20 cellular contexts compared by ENCODE assay signal in the genomic region with DNA sequence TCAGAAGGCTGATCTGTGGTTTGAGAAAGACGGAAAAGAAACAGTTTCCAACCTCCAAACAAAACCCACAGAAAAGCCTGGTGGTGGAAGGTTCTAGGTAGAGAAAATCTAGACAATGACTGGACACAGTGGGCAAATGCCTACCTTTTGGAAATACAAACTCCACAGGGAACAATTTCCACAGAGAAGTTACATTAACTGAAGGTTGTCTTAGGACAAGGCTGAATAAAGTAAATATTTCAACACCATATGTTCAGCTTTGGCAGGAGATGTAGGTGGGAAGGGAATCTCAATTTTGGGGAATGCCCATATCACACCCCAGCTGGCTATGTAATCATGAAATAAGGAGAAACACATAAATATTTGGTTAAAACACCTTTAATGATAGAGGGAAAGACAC. TPM values are rescaled to one million over a fixed set of nuclear protein-coding genes. Genes with fewer than 3 reads are reported as not detected.
A peak's percentile ranks its signal among the peaks of the same experiment; 100 is the strongest.
DNase-seq lines count a peak whose midpoint lies in the region; ATAC-seq, FAIRE-seq and TF ChIP-seq lines count a peak whose summit lies in the region.
"Had no signal": no experiment of that assay in that cellular context is flagged by ENCODE, and none has a peak within 500 bp of the region (broad histone marks: within the 10 kb centered on the region; RNA-seq: fewer than 3 reads in every experiment).

No MANE protein-coding gene starts in this region.

- H3K9me3 Mint-ChIP-seq in stimulated activated naive CD8-positive, alpha-beta T cell treated with anti-CD3 and anti-CD28 coated beads, Interleukin-15, amount 100 ng/mL, for 72 hours: no peaks in the 10 kb centered on the region
- H3K9me3 Mint-ChIP-seq in WTC11: no peaks in the 10 kb centered on the region

- no peaks in the 10 kb centered on the region for H4K20me1 ChIP-seq in HepG2 (ENCODE audit: insufficient read depth, low read length)

- no peak overlapping the region for H3K4me3 ChIP-seq in HepG2 (replicated peaks in 1 of 3; ENCODE audit: insufficient read depth in 1 of 3, low read depth in 2 of 3, low read length in 3 of 3)
- H3K4me3 ChIP-seq: Peyer's patch had no signal

- TF ChIP-seq EP300 in HepG2 (IDR thresholded peaks at IDR 0.05; ENCODE audit: low read depth in 2 of 2, low read length in 2 of 2) (no peak), HepG2 (CRISPR knock-in tag; IDR thresholded peaks at IDR 0.05; ENCODE audit: borderline replicate concordance) (no peak)

- intact Hi-C loops in HepG2 (cut with micrococcal nuclease; ENCODE audit: unreplicated experiment): no loop called here

- no peak overlapping the region for H3K4me2 ChIP-seq in HepG2 (ENCODE audit: low read depth, low read length)

- H2AFZ ChIP-seq in HepG2 (ENCODE audit: low read length): no peak overlapping the region

- no peak for FAIRE-seq in HepG2 (lab: Jason Lieb, UNC)
- FAIRE-seq: A204.1, GM12891, H54 had no signal

- H3K4me1 Mint-ChIP-seq in stimulated activated naive CD8-positive, alpha-beta T cell treated with anti-CD3 and anti-CD28 coated beads, Interleukin-15, amount 100 ng/mL, for 72 hours: peaks cover 25% of the 10 kb centered on the region
- H3K4me1 Mint-ChIP-seq in WTC11: peaks cover 60% of the 10 kb centered on the region

- H3K36me3 ChIP-seq in HepG2 (replicated peaks in 1 of 2; ENCODE audit: control insufficient read depth in 1 of 2, insufficient read depth in 2 of 2, low read length in 2 of 2): no peaks in the 10 kb centered on the region
- H3K36me3 ChIP-seq: BE2C, Peyer's patch had no signal

- CTCF ChIA-PET in WTC11 (lab: Charles Lee): interaction anchor here (1.6 kb wide), 1 partner anchor 37 kb away, joined by 4 read pairs; no protein-coding TSS in a partner anchor
- CTCF ChIA-PET in HepG2 (lab: Yijun Ruan, JAX; ENCODE audit: low intra/inter-chr PET ratio, low total read pairs): no interaction called here

- no peaks in the 10 kb centered on the region for H3K27me3 Mint-ChIP-seq in stimulated activated naive CD8-positive, alpha-beta T cell treated with anti-CD3 and anti-CD28 coated beads, Interleukin-15, amount 100 ng/mL, for 72 hours
- H3K27me3 Mint-ChIP-seq in WTC11 (ENCODE audit: low read depth): no peaks in the 10 kb centered on the region

- no peaks in the 10 kb centered on the region for H3K9me3 ChIP-seq in HepG2 (ENCODE audit: low read length)
- H3K9me3 ChIP-seq: BE2C, Peyer's patch had no signal

- H3K79me2 ChIP-seq in HepG2 (ENCODE audit: insufficient read depth, low read length): no peaks in the 10 kb centered on the region

- POLR2A ChIA-PET in WTC11 (lab: Charles Lee): no interaction called here
- POLR2A ChIA-PET in HepG2 (lab: Yijun Ruan, JAX): interaction anchor here (10.8 kb wide), 1 partner anchor 8 kb away, joined by 173 read pairs; a partner anchor contains a TSS

- TF ChIP-seq CTCF in WTC11 (IDR thresholded peaks at IDR 0.05) (no peak), HepG2 (CRISPR knock-in tag; IDR thresholded peaks at IDR 0.05) (no peak), GM10266 (IDR thresholded peaks at IDR 0.05; ENCODE audit: control insufficient read depth, insufficient read depth, low read depth, missing control alignments) (no peak)

- H3K36me3 Mint-ChIP-seq in WTC11: peaks cover 51% of the 10 kb centered on the region

- H3K27ac Mint-ChIP-seq in stimulated activated naive CD8-positive, alpha-beta T cell treated with anti-CD3 and anti-CD28 coated beads, Interleukin-15, amount 100 ng/mL, for 72 hours: no peak overlapping the region
- peak overlapping the region; percentile 91 for H3K27ac Mint-ChIP-seq in WTC11

- H3K4me3 Mint-ChIP-seq in stimulated activated naive CD8-positive, alpha-beta T cell treated with anti-CD3 and anti-CD28 coated beads, Interleukin-15, amount 100 ng/mL, for 72 hours: no peak overlapping the region
- H3K4me3 Mint-ChIP-seq in WTC11: peak overlapping the region; percentile 97

- no peak for DNase-seq in stimulated activated naive CD8-positive, alpha-beta T cell treated with anti-CD3 and anti-CD28 coated beads, Interleukin-15, amount 100 ng/mL, for 72 hours
- no peak for DNase-seq in stimulated activated naive CD8-positive, alpha-beta T cell treated with anti-CD3 and anti-CD28 coated beads, Interleukin-15, Interleukin-2, amounts not matched to agents 100 U/mL and 50 U/mL, for 24 hours
- DNase-seq in WTC11 (ENCODE audit: low spot score) (no peak), HepG2 (ENCODE audit: low spot score) (no peak), GM10266 (ENCODE audit: extremely low spot score) (no peak), erythroblast (lab: John Stamatoyannopoulos, UW) (no peak)
- DNase-seq in activated CD8-positive, alpha-beta memory T cell treated with anti-CD3 and anti-CD28 coated beads, Interleukin-2, amount 50 U/mL, for 48 hours: no peak
- DNase-seq: BE2C, DND-41, MM.1S, NCI-H1092, NCI-H1436, NCI-H2029 treated with DMSO at 0.1 percent for 48 hours, NCI-H524 treated with DMSO at 0.1 percent for 48 hours, Peyer's patch had no signal

- TF ChIP-seq POLR2A in HepG2 (IDR thresholded peaks at IDR 0.05; ENCODE audit: insufficient read depth in 1 of 2, low read depth in 2 of 2, low read length in 2 of 2) (no peak), erythroblast (IDR thresholded peaks at IDR 0.05; ENCODE audit: low read length) (no peak)

- no peak overlapping the region for H3K9ac ChIP-seq in HepG2 (ENCODE audit: insufficient read depth, low read depth, low read length)

- no peaks in the 10 kb centered on the region for H3K27me3 ChIP-seq in HepG2 (ENCODE audit: control insufficient read depth in 1 of 2, insufficient read depth in 2 of 2, low read length in 2 of 2)
- H3K27me3 ChIP-seq: BE2C, Peyer's patch had no signal

- no peak for TF ChIP-seq RAD21 in HepG2 (CRISPR knock-in tag; IDR thresholded peaks at IDR 0.05)

- peak; percentile 37 for ATAC-seq in stimulated activated naive CD8-positive, alpha-beta T cell treated with anti-CD3 and anti-CD28 coated beads, Interleukin-15, amount 100 ng/mL, for 72 hours
- no peak for ATAC-seq in stimulated activated naive CD8-positive, alpha-beta T cell treated with anti-CD3 and anti-CD28 coated beads, Interleukin-15, Interleukin-2, amounts not matched to agents 100 U/mL and 50 U/mL, for 24 hours
- ATAC-seq in WTC11 (no peak), HepG2 (no peak), GM21717 (IDR thresholded peaks at IDR 0.05; ENCODE audit: unreplicated experiment) (no peak)

- in situ Hi-C loops in HepG2 (cut with HindIII; ENCODE audit: extremely low pct_ligation_motif_present, low pct_unique_long_range_greater_than_20kb): no loop called here

- H3K27ac ChIP-seq in HepG2 (ENCODE audit: extremely low read length, insufficient read depth, low read length): peak overlapping the region; percentile 3
- H3K27ac ChIP-seq: Peyer's patch had no signal

- no TSS peak for BruUV-seq in HepG2 (replicated peaks; lab: Mats Ljungman, UMichigan)

- 58% methylated on average over 1 of the region's 1 CpG for WGBS in HepG2 (ENCODE audit: low lambda C conversion rate)

- peaks cover 17% of the 10 kb centered on the region for H3K4me1 ChIP-seq in HepG2 (ENCODE audit: insufficient read depth, low read length)
- H3K4me1 ChIP-seq: BE2C, Peyer's patch had no signal

RNA-seq across cellular contexts. Expression of a gene that starts 5.4 kb away (rescaled TPM):
- 239 to 307 TPM (median 288 TPM) in 3 replicates for total RNA-seq in WTC11 (2021)
- total RNA-seq in HepG2 (2016; rRNA removed; fragmentation: Illumina TruSeq; extraction: Trizol): 4.9 and 7.6 TPM in 2 replicates
- 1.0 and 1.1 TPM in 2 replicates for total RNA-seq in HepG2 (2016; cell fraction: cytosol; rRNA removed; fragmentation: Illumina TruSeq; extraction: Trizol; ENCODE audit: low read depth)
- total RNA-seq in HepG2 (2016; cell fraction: insoluble cytoplasmic fraction; rRNA removed; fragmentation: Illumina TruSeq; extraction: Trizol): 4.5 and 6.5 TPM in 2 replicates
- total RNA-seq in HepG2 (2016; cell fraction: membrane; rRNA removed; fragmentation: Illumina TruSeq; extraction: Trizol): 3.2 and 4.1 TPM in 2 replicates
- 3.2 and 4.3 TPM in 2 replicates for total RNA-seq in HepG2 (2016; cell fraction: nucleus; rRNA removed; fragmentation: Illumina TruSeq; extraction: Trizol)
- 5.8 and 7.0 TPM in 2 replicates for polyA plus RNA-seq in HepG2 (2011; rRNA removed)
- 4.8 and 5.4 TPM in 2 replicates for polyA plus RNA-seq in HepG2 (2011; cell fraction: cytosol; rRNA removed)
- polyA plus RNA-seq in HepG2 (2011; cell fraction: nucleus; rRNA removed): 6.6 and 7.3 TPM in 2 replicates
- 8.7 and 11.0 TPM in 2 replicates for polyA plus RNA-seq in HepG2 (2012)
- 0.61 and 0.67 TPM in 2 replicates for polyA plus RNA-seq in HepG2 (2016; cell fraction: cytosol; fragmentation: Illumina TruSeq; extraction: Trizol; ENCODE audit: low read depth)
- 7.2 and 8.1 TPM in 2 replicates for polyA plus RNA-seq in HepG2 (2016; cell fraction: insoluble cytoplasmic fraction; fragmentation: Illumina TruSeq; extraction: Trizol; ENCODE audit: low read depth)
- polyA plus RNA-seq in HepG2 (2016; cell fraction: membrane; fragmentation: Illumina TruSeq; extraction: Trizol; ENCODE audit: low read depth): 1.6 and 2.1 TPM in 2 replicates
- 7.0 and 7.2 TPM in 2 replicates for polyA plus RNA-seq in HepG2 (2016; cell fraction: nucleus; fragmentation: Illumina TruSeq; extraction: Trizol; ENCODE audit: insufficient read depth, low read depth)
- polyA minus RNA-seq in HepG2 (2011; rRNA and poly(A)+ RNA removed; ENCODE audit: low replicate concordance): 0.09 and 14.3 TPM in 2 replicates
- 8.9 and 9.7 TPM in 2 replicates for polyA minus RNA-seq in HepG2 (2011; cell fraction: cytosol; rRNA and poly(A)+ RNA removed)
- 4.1 and 5.1 TPM in 2 replicates for polyA minus RNA-seq in HepG2 (2011; cell fraction: nucleus; rRNA and poly(A)+ RNA removed)

RNA-seq across cellular contexts. Expression of a gene that starts 9.6 kb away (rescaled TPM):
- total RNA-seq in WTC11 (2021) (87.2 to 93.2 TPM (median 89.5 TPM) in 3 replicates), HepG2 (2016; rRNA removed; fragmentation: Illumina TruSeq; extraction: Trizol) (114 and 123 TPM in 2 replicates)
- 109 and 111 TPM in 2 replicates for total RNA-seq in HepG2 (2016; cell fraction: cytosol; rRNA removed; fragmentation: Illumina TruSeq; extraction: Trizol; ENCODE audit: low read depth)
- total RNA-seq in HepG2 (2016; cell fraction: insoluble cytoplasmic fraction; rRNA removed; fragmentation: Illumina TruSeq; extraction: Trizol): 119 and 121 TPM in 2 replicates
- total RNA-seq in HepG2 (2016; cell fraction: membrane; rRNA removed; fragmentation: Illumina TruSeq; extraction: Trizol): 45.3 and 46.0 TPM in 2 replicates
- total RNA-seq in HepG2 (2016; cell fraction: nucleus; rRNA removed; fragmentation: Illumina TruSeq; extraction: Trizol): 120 and 143 TPM in 2 replicates
- polyA plus RNA-seq in HepG2 (2011; rRNA removed): 122 and 130 TPM in 2 replicates
- polyA plus RNA-seq in HepG2 (2011; cell fraction: cytosol; rRNA removed): 70.9 and 77.1 TPM in 2 replicates
- 511 and 514 TPM in 2 replicates for polyA plus RNA-seq in HepG2 (2011; cell fraction: nucleus; rRNA removed)
- polyA plus RNA-seq in HepG2 (2012): 67.0 and 70.4 TPM in 2 replicates
- 5.2 and 6.3 TPM in 2 replicates for polyA plus RNA-seq in HepG2 (2016; cell fraction: cytosol; fragmentation: Illumina TruSeq; extraction: Trizol; ENCODE audit: low read depth)
- 81.5 and 81.9 TPM in 2 replicates for polyA plus RNA-seq in HepG2 (2016; cell fraction: insoluble cytoplasmic fraction; fragmentation: Illumina TruSeq; extraction: Trizol; ENCODE audit: low read depth)
- 7.3 and 9.4 TPM in 2 replicates for polyA plus RNA-seq in HepG2 (2016; cell fraction: membrane; fragmentation: Illumina TruSeq; extraction: Trizol; ENCODE audit: low read depth)
- 219 and 229 TPM in 2 replicates for polyA plus RNA-seq in HepG2 (2016; cell fraction: nucleus; fragmentation: Illumina TruSeq; extraction: Trizol; ENCODE audit: insufficient read depth, low read depth)
- polyA minus RNA-seq in HepG2 (2011; rRNA and poly(A)+ RNA removed; ENCODE audit: low replicate concordance): 140 and 168 TPM in 2 replicates
- polyA minus RNA-seq in HepG2 (2011; cell fraction: cytosol; rRNA and poly(A)+ RNA removed): 36.7 and 42.6 TPM in 2 replicates
- 133 and 149 TPM in 2 replicates for polyA minus RNA-seq in HepG2 (2011; cell fraction: nucleus; rRNA and poly(A)+ RNA removed)

RNA-seq across cellular contexts. Expression of a gene that starts 43.7 kb away (rescaled TPM):
- 49.1 to 53.0 TPM (median 52.4 TPM) in 3 replicates for total RNA-seq in WTC11 (2021)
- 71.8 and 124 TPM in 2 replicates for total RNA-seq in HepG2 (2016; rRNA removed; fragmentation: Illumina TruSeq; extraction: Trizol)
- total RNA-seq in HepG2 (2016; cell fraction: cytosol; rRNA removed; fragmentation: Illumina TruSeq; extraction: Trizol; ENCODE audit: low read depth): 15.2 and 16.0 TPM in 2 replicates
- total RNA-seq in HepG2 (2016; cell fraction: insoluble cytoplasmic fraction; rRNA removed; fragmentation: Illumina TruSeq; extraction: Trizol): 74.9 and 112 TPM in 2 replicates
- total RNA-seq in HepG2 (2016; cell fraction: membrane; rRNA removed; fragmentation: Illumina TruSeq; extraction: Trizol): 36.1 and 44.6 TPM in 2 replicates
- 46.8 and 50.0 TPM in 2 replicates for total RNA-seq in HepG2 (2016; cell fraction: nucleus; rRNA removed; fragmentation: Illumina TruSeq; extraction: Trizol)
- 147 and 163 TPM in 2 replicates for polyA plus RNA-seq in HepG2 (2011; rRNA removed)
- polyA plus RNA-seq in HepG2 (2011; cell fraction: cytosol; rRNA removed): 122 and 127 TPM in 2 replicates
- 72.8 and 97.3 TPM in 2 replicates for polyA plus RNA-seq in HepG2 (2011; cell fraction: nucleus; rRNA removed)
- polyA plus RNA-seq in HepG2 (2012): 72.0 and 83.5 TPM in 2 replicates
- 20.7 and 21.8 TPM in 2 replicates for polyA plus RNA-seq in HepG2 (2016; cell fraction: cytosol; fragmentation: Illumina TruSeq; extraction: Trizol; ENCODE audit: low read depth)
- 130 and 137 TPM in 2 replicates for polyA plus RNA-seq in HepG2 (2016; cell fraction: insoluble cytoplasmic fraction; fragmentation: Illumina TruSeq; extraction: Trizol; ENCODE audit: low read depth)
- 28.2 and 33.2 TPM in 2 replicates for polyA plus RNA-seq in HepG2 (2016; cell fraction: membrane; fragmentation: Illumina TruSeq; extraction: Trizol; ENCODE audit: low read depth)
- 65.1 and 77.3 TPM in 2 replicates for polyA plus RNA-seq in HepG2 (2016; cell fraction: nucleus; fragmentation: Illumina TruSeq; extraction: Trizol; ENCODE audit: insufficient read depth, low read depth)
- 259 and 369 TPM in 2 replicates for polyA minus RNA-seq in HepG2 (2011; rRNA and poly(A)+ RNA removed; ENCODE audit: low replicate concordance)
- polyA minus RNA-seq in HepG2 (2011; cell fraction: cytosol; rRNA and poly(A)+ RNA removed): 49.3 and 53.2 TPM in 2 replicates
- polyA minus RNA-seq in HepG2 (2011; cell fraction: nucleus; rRNA and poly(A)+ RNA removed): 61.0 and 67.8 TPM in 2 replicates

RNA-seq across cellular contexts. Expression of a gene that starts 44.0 kb away (rescaled TPM):
- total RNA-seq in WTC11 (2021): 29.6 to 33.3 TPM (median 31.7 TPM) in 3 replicates
- 36.0 and 46.4 TPM in 2 replicates for total RNA-seq in HepG2 (2016; rRNA removed; fragmentation: Illumina TruSeq; extraction: Trizol)
- 9.7 and 10.7 TPM in 2 replicates for total RNA-seq in HepG2 (2016; cell fraction: cytosol; rRNA removed; fragmentation: Illumina TruSeq; extraction: Trizol; ENCODE audit: low read depth)
- 29.3 and 42.1 TPM in 2 replicates for total RNA-seq in HepG2 (2016; cell fraction: insoluble cytoplasmic fraction; rRNA removed; fragmentation: Illumina TruSeq; extraction: Trizol)
- 26.8 and 30.2 TPM in 2 replicates for total RNA-seq in HepG2 (2016; cell fraction: membrane; rRNA removed; fragmentation: Illumina TruSeq; extraction: Trizol)
- 35.7 and 39.8 TPM in 2 replicates for total RNA-seq in HepG2 (2016; cell fraction: nucleus; rRNA removed; fragmentation: Illumina TruSeq; extraction: Trizol)
- 55.6 and 60.6 TPM in 2 replicates for polyA plus RNA-seq in HepG2 (2011; rRNA removed)
- polyA plus RNA-seq in HepG2 (2011; cell fraction: cytosol; rRNA removed): 32.1 and 43.2 TPM in 2 replicates
- 53.5 and 58.9 TPM in 2 replicates for polyA plus RNA-seq in HepG2 (2011; cell fraction: nucleus; rRNA removed)
- 36.5 and 43.0 TPM in 2 replicates for polyA plus RNA-seq in HepG2 (2012)
- polyA plus RNA-seq in HepG2 (2016; cell fraction: cytosol; fragmentation: Illumina TruSeq; extraction: Trizol; ENCODE audit: low read depth): 3.4 and 4.3 TPM in 2 replicates
- polyA plus RNA-seq in HepG2 (2016; cell fraction: insoluble cytoplasmic fraction; fragmentation: Illumina TruSeq; extraction: Trizol; ENCODE audit: low read depth): 32.9 and 33.9 TPM in 2 replicates
- 10.6 and 11.5 TPM in 2 replicates for polyA plus RNA-seq in HepG2 (2016; cell fraction: membrane; fragmentation: Illumina TruSeq; extraction: Trizol; ENCODE audit: low read depth)
- polyA plus RNA-seq in HepG2 (2016; cell fraction: nucleus; fragmentation: Illumina TruSeq; extraction: Trizol; ENCODE audit: insufficient read depth, low read depth): 55.9 and 56.7 TPM in 2 replicates
- 17.0 and 37.3 TPM in 2 replicates for polyA minus RNA-seq in HepG2 (2011; rRNA and poly(A)+ RNA removed; ENCODE audit: low replicate concordance)
- 28.9 and 36.2 TPM in 2 replicates for polyA minus RNA-seq in HepG2 (2011; cell fraction: cytosol; rRNA and poly(A)+ RNA removed)
- polyA minus RNA-seq in HepG2 (2011; cell fraction: nucleus; rRNA and poly(A)+ RNA removed): 60.9 and 74.0 TPM in 2 replicates

RNA-seq across cellular contexts. Expression of a gene that starts 59.2 kb away (rescaled TPM):
- not detected in 3 replicates for total RNA-seq in WTC11 (2021)
- not detected in 2 replicates for total RNA-seq in HepG2 (2016; rRNA removed; fragmentation: Illumina TruSeq; extraction: Trizol)
- not detected in 2 replicates for total RNA-seq in HepG2 (2016; cell fraction: cytosol; rRNA removed; fragmentation: Illumina TruSeq; extraction: Trizol; ENCODE audit: low read depth)
- total RNA-seq in HepG2 (2016; cell fraction: insoluble cytoplasmic fraction; rRNA removed; fragmentation: Illumina TruSeq; extraction: Trizol): not detected in 2 replicates
- total RNA-seq in HepG2 (2016; cell fraction: membrane; rRNA removed; fragmentation: Illumina TruSeq; extraction: Trizol): not detected in 2 replicates
- total RNA-seq in HepG2 (2016; cell fraction: nucleus; rRNA removed; fragmentation: Illumina TruSeq; extraction: Trizol): not detected in 2 replicates
- not detected in 2 replicates for polyA plus RNA-seq in HepG2 (2011; rRNA removed)
- not detected in 2 replicates for polyA plus RNA-seq in HepG2 (2011; cell fraction: cytosol; rRNA removed)
- polyA plus RNA-seq in HepG2 (2011; cell fraction: nucleus; rRNA removed): not detected in 2 replicates
- polyA plus RNA-seq in HepG2 (2012): not detected in 2 replicates
- polyA plus RNA-seq in HepG2 (2016; cell fraction: cytosol; fragmentation: Illumina TruSeq; extraction: Trizol; ENCODE audit: low read depth): not detected in 2 replicates
- polyA plus RNA-seq in HepG2 (2016; cell fraction: insoluble cytoplasmic fraction; fragmentation: Illumina TruSeq; extraction: Trizol; ENCODE audit: low read depth): not detected in 2 replicates
- polyA plus RNA-seq in HepG2 (2016; cell fraction: membrane; fragmentation: Illumina TruSeq; extraction: Trizol; ENCODE audit: low read depth): not detected in 2 replicates
- not detected in 2 replicates for polyA plus RNA-seq in HepG2 (2016; cell fraction: nucleus; fragmentation: Illumina TruSeq; extraction: Trizol; ENCODE audit: insufficient read depth, low read depth)
- not detected in 2 replicates for polyA minus RNA-seq in HepG2 (2011; rRNA and poly(A)+ RNA removed; ENCODE audit: low replicate concordance)
- not detected in 2 replicates for polyA minus RNA-seq in HepG2 (2011; cell fraction: cytosol; rRNA and poly(A)+ RNA removed)
- not detected in 2 replicates for polyA minus RNA-seq in HepG2 (2011; cell fraction: nucleus; rRNA and poly(A)+ RNA removed)
- total RNA-seq: OCI-LY7, Peyer's patch had no signal

Comparison
In these comparisons a context has a peak if more than half of its experiments do, and no peak if none do; other contexts are left out.
1. RNA of a gene that starts 5.4 kb away (total RNA-seq): 239 to 307 TPM in WTC11; 1.0 to 7.6 TPM in HepG2; every median in the first group is over 10 times any median in the second.